Comparison of ENCODE assay signal across 24 cellular contexts in the genomic region with DNA sequence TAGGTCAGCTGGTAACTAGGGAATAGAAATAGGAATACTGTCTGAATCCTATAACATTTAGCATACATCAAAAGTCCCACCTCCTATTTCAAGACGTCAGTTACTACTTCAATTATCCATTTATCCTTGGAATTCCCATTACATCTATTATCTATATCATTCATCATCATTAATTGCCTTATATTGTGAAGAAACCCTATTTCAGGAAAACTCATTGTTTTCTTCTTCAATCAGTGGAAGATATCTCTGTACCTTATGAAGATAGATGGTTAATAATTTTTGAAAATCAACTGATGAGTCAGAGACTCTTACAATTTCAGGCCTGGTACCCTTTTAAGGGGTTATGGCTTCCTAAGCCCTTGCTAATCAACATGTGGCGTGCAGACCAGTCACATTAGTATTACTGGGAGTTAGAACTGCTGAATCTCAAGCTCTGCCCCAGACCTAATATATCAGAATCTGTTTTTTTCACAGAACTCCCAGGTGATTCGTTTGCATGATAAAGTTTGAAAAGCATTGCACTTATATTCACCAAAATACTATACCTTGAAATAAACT.
"Had no signal": no experiment of that assay in that cellular context is flagged by ENCODE, and none has a peak within 500 bp of the region (broad histone marks: within the 10 kb centered on the region; RNA-seq: fewer than 3 reads in every experiment).

No MANE protein-coding gene starts in this region.

- H3K27me3 ChIP-seq: brain microvascular endothelial cell, cardiac muscle cell, Peyer's patch, SJSA1 had no signal

- H3K4me3 Mint-ChIP-seq: activated B cell treated with CpG ODN at 0.5 μM for 24 hours; activated CD4-positive, alpha-beta memory T cell treated with anti-CD3 and anti-CD28 coated beads, Interleukin-2, amount 10 ng/mL, durations not matched to agents 7 days and 5 days; activated naive CD4-positive, alpha-beta T cell treated with anti-CD3 and anti-CD28 coated beads, Interleukin-2, amount 50 U/mL, for 24 hours had no signal

- H3K27me3 Mint-ChIP-seq: activated B cell treated with CpG ODN at 0.5 μM for 24 hours; activated CD4-positive, alpha-beta memory T cell treated with anti-CD3 and anti-CD28 coated beads, Interleukin-2, amount 10 ng/mL, durations not matched to agents 7 days and 5 days; activated naive CD4-positive, alpha-beta T cell treated with anti-CD3 and anti-CD28 coated beads, Interleukin-2, amount 50 U/mL, for 24 hours had no signal

- H3K4me1 ChIP-seq: Peyer's patch, SJSA1 had no signal

- H3K27ac ChIP-seq: brain microvascular endothelial cell, cardiac muscle cell, Peyer's patch, RWPE1, SJSA1 had no signal

- H3K4me3 ChIP-seq: cardiac muscle cell, Peyer's patch, SJSA1 had no signal

- H3K9me3 ChIP-seq: Peyer's patch, SJSA1 had no signal

- H3K36me3 ChIP-seq: brain microvascular endothelial cell, cardiac muscle cell had no signal

- DNase-seq: activated B cell treated with CpG ODN at 0.5 μM for 24 hours; activated CD4-positive, alpha-beta memory T cell treated with anti-CD3 and anti-CD28 coated beads, Interleukin-2, amount 10 ng/mL, durations not matched to agents 7 days and 5 days; activated CD4-positive, alpha-beta T cell treated with anti-CD3 and anti-CD28 coated beads for 1 hour; activated CD4-positive, alpha-beta T cell treated with anti-CD3 and anti-CD28 coated beads, Interleukin-2, amount 50 U/mL, for 1 hour; activated CD8-positive, alpha-beta memory T cell treated with anti-CD3 and anti-CD28 coated beads, Interleukin-2, amount 50 U/mL, for 48 hours; activated T-cell treated with anti-CD3 and anti-CD28 coated beads, Interleukin-2, amount 50 U/mL, for 1 hour; brain microvascular endothelial cell; Kasumi-1; KBM-7; NCI-H1105 treated with DMSO at 0.1 percent for 48 hours; NCI-H1436 treated with DMSO at 0.1 percent for 48 hours; NCI-H187; NCI-H2081; NCI-H510A treated with DMSO at 0.1 percent for 48 hours; NCI-H69; NK-92 treated with Interleukin-12 subunit alpha and Interleukin-12 subunit beta, amount 100 ng/mL, for 24 hours; Peyer's patch; Right ventricle myocardium superior; T-helper 2 cell; T1000 had no signal

- H3K9me3 Mint-ChIP-seq: activated B cell treated with CpG ODN at 0.5 μM for 24 hours; activated CD4-positive, alpha-beta memory T cell treated with anti-CD3 and anti-CD28 coated beads, Interleukin-2, amount 10 ng/mL, durations not matched to agents 7 days and 5 days; activated naive CD4-positive, alpha-beta T cell treated with anti-CD3 and anti-CD28 coated beads, Interleukin-2, amount 50 U/mL, for 24 hours had no signal

- H3K27ac Mint-ChIP-seq: activated B cell treated with CpG ODN at 0.5 μM for 24 hours; activated CD4-positive, alpha-beta memory T cell treated with anti-CD3 and anti-CD28 coated beads, Interleukin-2, amount 10 ng/mL, durations not matched to agents 7 days and 5 days had no signal
